ENCODE assay signal across 8 cellular contexts in genomic region chr11:76598426-76598839, GRCh38.
A peak's percentile ranks its signal among the peaks of the same experiment; 100 is the strongest.
DNase-seq lines count a peak whose midpoint lies in the region; ATAC-seq and TF ChIP-seq lines count a peak whose summit lies in the region.

No MANE protein-coding gene starts in this region.

- TF ChIP-seq CTCF in fibroblast of mammary gland (conservative IDR thresholded peaks at IDR 0.05; ENCODE audit: control insufficient read depth, insufficient read depth, low read depth, low read length) (peak; percentile 55), retinal pigment epithelial cell (conservative IDR thresholded peaks at IDR 0.05; ENCODE audit: low read depth, low read length) (peak; percentile 68)

- ATAC-seq in HG02571 (IDR thresholded peaks at IDR 0.05; ENCODE audit: unreplicated experiment) (peak; percentile 71), HG02840 (IDR thresholded peaks at IDR 0.05; ENCODE audit: low FRiP score, unreplicated experiment) (no peak)

- DNase-seq in GDM1 (lab: John Stamatoyannopoulos, UW) (peak; percentile 50), SK-N-DZ (ENCODE audit: low spot score) (peak; percentile 82), fibroblast of mammary gland (ENCODE audit: low read depth) (peak; percentile 56), retinal pigment epithelial cell (ENCODE audit: low read depth) (no peak), GOT3 (lab: John Stamatoyannopoulos, UW) (no peak), NCI-H187 (lab: John Stamatoyannopoulos, UW) (no peak)

- no peak overlapping the region for H3K4me3 ChIP-seq in fibroblast of mammary gland (ENCODE audit: control insufficient read depth, low read depth, low read length)
- H3K4me3 ChIP-seq in retinal pigment epithelial cell (ENCODE audit: low read length), result no peak overlapping the region

Comparison
In these comparisons a context has a peak if more than half of its experiments do, and no peak if none do; other contexts are left out.
1. DNase-seq: peak in GDM1 (single experiment), SK-N-DZ (single experiment) and fibroblast of mammary gland (single experiment); none in retinal pigment epithelial cell (single experiment), GOT3 (single experiment) and NCI-H187 (0 of 2).